ENCODE assay signal across 9 cellular contexts in genomic region chr11:65639228-65639597, GRCh38. TPM values are rescaled to one million over a fixed set of nuclear protein-coding genes. Genes with fewer than 3 reads are reported as not detected.
A peak's percentile ranks its signal among the peaks of the same experiment; 100 is the strongest.
DNase-seq lines count a peak whose midpoint lies in the region; ATAC-seq and TF ChIP-seq lines count a peak whose summit lies in the region.
"Not testable (repeated sequence)": the region's sequence is repeated elsewhere in the genome, so short reads cannot be mapped to it uniquely, and the experiment has no call there.
"Had no signal": no experiment of that assay in that cellular context is flagged by ENCODE, and none has a peak within 500 bp of the region (broad histone marks: within the 10 kb centered on the region; RNA-seq: fewer than 3 reads in every experiment).

No MANE protein-coding gene starts in this region.

- H3K9ac ChIP-seq in colonic mucosa (ENCODE audit: low read depth in 2 of 2, low read length in 2 of 2), result peak overlapping the region in 1 of 2 donors; percentile 15
- H3K9ac ChIP-seq in subcutaneous abdominal adipose tissue (ENCODE audit: low read length in 5 of 5), result not testable (repeated sequence)

- not testable (repeated sequence) for H3K9me3 ChIP-seq in CD4-positive, CD25-positive, alpha-beta regulatory T cell (ENCODE audit: control insufficient read depth in 2 of 2, low read length in 2 of 2); colonic mucosa; subcutaneous abdominal adipose tissue (ENCODE audit: control insufficient read depth in 5 of 5, low read length in 5 of 5)

- H3K27me3 Mint-ChIP-seq in CD4-positive, CD25-positive, alpha-beta regulatory T cell; IgD-negative memory B cell; activated naive CD4-positive, alpha-beta T cell treated with anti-CD3 and anti-CD28 coated beads, Interleukin-2, amount 50 U/mL, for 24 hours; nephron (ENCODE audit: low read depth): not testable (repeated sequence)

- peaks cover 20% of the 10 kb centered on the region for H3K36me3 Mint-ChIP-seq in CD4-positive, CD25-positive, alpha-beta regulatory T cell
- H3K36me3 Mint-ChIP-seq in IgD-negative memory B cell; activated naive CD4-positive, alpha-beta T cell treated with anti-CD3 and anti-CD28 coated beads, Interleukin-2, amount 50 U/mL, for 24 hours; nephron (ENCODE audit: low read depth): not testable (repeated sequence)

- H3K4me3 ChIP-seq in CD4-positive, CD25-positive, alpha-beta regulatory T cell (ENCODE audit: low read depth, low read length), result peak overlapping the region; percentile 73
- H3K4me3 ChIP-seq in colonic mucosa, result peak overlapping the region; percentile 69
- peak overlapping the region in 2 of 5 donors; percentile 42 to 86 for H3K4me3 ChIP-seq in subcutaneous abdominal adipose tissue (ENCODE audit: low read depth in 1 of 5, low read length in 5 of 5)

- H3K4me3 Mint-ChIP-seq in CD4-positive, CD25-positive, alpha-beta regulatory T cell, result peak overlapping the region; percentile 90 to 97 (median 94)
- H3K4me3 Mint-ChIP-seq in IgD-negative memory B cell, result peak overlapping the region; percentile 94 to 99 (median 96)
- H3K4me3 Mint-ChIP-seq in activated naive CD4-positive, alpha-beta T cell treated with anti-CD3 and anti-CD28 coated beads, Interleukin-2, amount 50 U/mL, for 24 hours, result peak overlapping the region; percentile 90
- H3K4me3 Mint-ChIP-seq in nephron, result peak overlapping the region; percentile 83 to 91 (median 86)

- TF ChIP-seq CTCF in VCaP (conservative IDR thresholded peaks at IDR 0.05); colonic mucosa (IDR thresholded peaks at IDR 0.05); nephron (IDR thresholded peaks at IDR 0.05; ENCODE audit: unreplicated experiment in 3 of 3): not testable (repeated sequence)

- peaks cover 0 to 63% (median 24%) of the 10 kb centered on the region in 4 donors for H3K4me1 Mint-ChIP-seq in CD4-positive, CD25-positive, alpha-beta regulatory T cell
- peaks cover 8 to 22% (median 15%) of the 10 kb centered on the region in 3 donors for H3K4me1 Mint-ChIP-seq in IgD-negative memory B cell
- H3K4me1 Mint-ChIP-seq in activated naive CD4-positive, alpha-beta T cell treated with anti-CD3 and anti-CD28 coated beads, Interleukin-2, amount 50 U/mL, for 24 hours, result peaks cover 56% of the 10 kb centered on the region
- peaks cover 14% of the 10 kb centered on the region for H3K4me1 Mint-ChIP-seq in nephron

- not testable (repeated sequence) for H3K9me3 Mint-ChIP-seq in CD4-positive, CD25-positive, alpha-beta regulatory T cell; IgD-negative memory B cell; activated naive CD4-positive, alpha-beta T cell treated with anti-CD3 and anti-CD28 coated beads, Interleukin-2, amount 50 U/mL, for 24 hours; nephron

- not testable (repeated sequence) for DNase-seq in CD4-positive, CD25-positive, alpha-beta regulatory T cell; colonic mucosa

- H3K27ac ChIP-seq in CD4-positive, CD25-positive, alpha-beta regulatory T cell (ENCODE audit: insufficient read depth, low read length, poor library complexity, severe bottlenecking), result peak overlapping the region; percentile 91
- H3K27ac ChIP-seq in VCaP, result peak overlapping the region; percentile 73; the same call in 1 of the 2 replicates
- peak overlapping the region; percentile 91 for H3K27ac ChIP-seq in colonic mucosa
- H3K27ac ChIP-seq in layer of hippocampus (ENCODE audit: low read depth, low read length), result peak overlapping the region; percentile 89
- H3K27ac ChIP-seq in subcutaneous abdominal adipose tissue (ENCODE audit: low read depth, low read length), result peak overlapping the region; percentile 86

- H3K36me3 ChIP-seq in CD4-positive, CD25-positive, alpha-beta regulatory T cell (ENCODE audit: control insufficient read depth, insufficient read depth, low read length), result peaks cover 42% of the 10 kb centered on the region
- H3K36me3 ChIP-seq in colonic mucosa (peaks cover 26% of the 10 kb centered on the region), subcutaneous abdominal adipose tissue (ENCODE audit: control insufficient read depth in 5 of 5, insufficient read depth in 5 of 5, low read length in 5 of 5) (peaks cover 0 to 60% (median 50%) of the 10 kb centered on the region in 5 donors)

- not testable (repeated sequence) for H3K27me3 ChIP-seq in CD4-positive, CD25-positive, alpha-beta regulatory T cell (ENCODE audit: control insufficient read depth, insufficient read depth, low read length); colonic mucosa; layer of hippocampus (ENCODE audit: control insufficient read depth, insufficient read depth, low read length); subcutaneous abdominal adipose tissue (ENCODE audit: control insufficient read depth in 5 of 5, insufficient read depth in 4 of 5, low read length in 5 of 5)

- ATAC-seq in CD4-positive, CD25-positive, alpha-beta regulatory T cell (ENCODE audit: low read depth in 2 of 2), result not testable (repeated sequence)

- H3K27ac Mint-ChIP-seq in CD4-positive, CD25-positive, alpha-beta regulatory T cell, result peak overlapping the region; percentile 91 to 97 (median 97)
- H3K27ac Mint-ChIP-seq in IgD-negative memory B cell, result peak overlapping the region; percentile 97 to 99 (median 98)
- H3K27ac Mint-ChIP-seq in activated naive CD4-positive, alpha-beta T cell treated with anti-CD3 and anti-CD28 coated beads, Interleukin-2, amount 50 U/mL, for 24 hours, result peak overlapping the region; percentile 69
- H3K27ac Mint-ChIP-seq in nephron, result peak overlapping the region in 2 of 3 experiments; percentile 70 to 72

- H3K4me1 ChIP-seq in CD4-positive, CD25-positive, alpha-beta regulatory T cell (ENCODE audit: control insufficient read depth, insufficient read depth, low read length, poor library complexity, severe bottlenecking), result peaks cover 64% of the 10 kb centered on the region
- H3K4me1 ChIP-seq in colonic mucosa, result not testable (repeated sequence)
- peaks cover 10 to 53% (median 50%) of the 10 kb centered on the region in 5 donors for H3K4me1 ChIP-seq in subcutaneous abdominal adipose tissue (ENCODE audit: control insufficient read depth in 5 of 5, insufficient read depth in 5 of 5, low read length in 5 of 5)

- intact Hi-C loops in colonic mucosa (cut with DNase I), result not testable (repeated sequence)

RNA-seq across cellular contexts. Expression of gene SIPA1, which starts 1.3 kb away (rescaled TPM):
- total RNA-seq in CD4-positive, CD25-positive, alpha-beta regulatory T cell, result 200 TPM
- polyA plus RNA-seq in CD4-positive, CD25-positive, alpha-beta regulatory T cell, result 10 to 100 TPM; 74.7 to 91.5 (median 83.1) TPM
- 253 TPM for polyA plus RNA-seq in IgD-negative memory B cell
- total RNA-seq in colonic mucosa, result 10 to 100 TPM; 21.0 to 33.0 TPM

RNA-seq across cellular contexts. Expression of gene RELA, which starts 23.5 kb away (rescaled TPM):
- 295 TPM for total RNA-seq in CD4-positive, CD25-positive, alpha-beta regulatory T cell
- polyA plus RNA-seq in CD4-positive, CD25-positive, alpha-beta regulatory T cell, result 10 to 100 TPM; 40.3 to 66.1 (median 53.3) TPM
- polyA plus RNA-seq in IgD-negative memory B cell, result 66.7 TPM
- 10 to 100 TPM; 58.7 to 68.3 TPM for total RNA-seq in colonic mucosa

RNA-seq across cellular contexts. Expression of gene PCNX3, which starts 23.6 kb away (rescaled TPM):
- total RNA-seq in CD4-positive, CD25-positive, alpha-beta regulatory T cell, result 61.3 TPM
- 1 to 10 TPM; 1.9 to 2.6 (median 2.2) TPM for polyA plus RNA-seq in CD4-positive, CD25-positive, alpha-beta regulatory T cell
- polyA plus RNA-seq in IgD-negative memory B cell, result 6.8 TPM
- total RNA-seq in colonic mucosa, result 10 to 100 TPM; 41.5 to 72.4 TPM

RNA-seq across cellular contexts. Expression of gene MAP3K11, which starts 25.2 kb away (rescaled TPM):
- 73.1 TPM for total RNA-seq in CD4-positive, CD25-positive, alpha-beta regulatory T cell
- 10 to 100 TPM in 2 of 4 donors, 1 to 10 TPM in 2; 8.1 to 11.6 (median 9.8) TPM for polyA plus RNA-seq in CD4-positive, CD25-positive, alpha-beta regulatory T cell
- 26.5 TPM for polyA plus RNA-seq in IgD-negative memory B cell
- total RNA-seq in colonic mucosa, result 100 to 1,000 TPM in 1 of 2 donors, 10 to 100 TPM in 1; 92.7 to 102 TPM

RNA-seq across cellular contexts. Expression of gene KCNK7, which starts 43.6 kb away (rescaled TPM):
- total RNA-seq in CD4-positive, CD25-positive, alpha-beta regulatory T cell, result 5.5 TPM
- polyA plus RNA-seq in CD4-positive, CD25-positive, alpha-beta regulatory T cell, result 1 to 10 TPM in 1 of 4 donors, under 1 TPM in 2, not detected in 1; 0.19 to 1.5 (median 0.76) TPM
- not detected for polyA plus RNA-seq in IgD-negative memory B cell
- total RNA-seq in colonic mucosa, result under 1 TPM; 0.40 to 0.69 TPM
- total RNA-seq: G401 had no signal
